Comparison of ENCODE assay signal across 8 cellular contexts in genomic region chr10:92241158-92241500, GRCh38. TPM values are rescaled to one million over a fixed set of nuclear protein-coding genes. Genes with fewer than 3 reads are reported as not detected.
DNase-seq lines count a peak whose midpoint lies in the region; ATAC-seq lines count a peak whose summit lies in the region.

No MANE protein-coding gene starts in this region.

- 7% methylated on average over 9 of the region's 9 CpGs for WGBS in right cardiac atrium

- H3K27me3 ChIP-seq in right cardiac atrium (ENCODE audit: control insufficient read depth, insufficient read depth), result no peaks in the 10 kb centered on the region

- peak overlapping the region; percentile 78 for H3K4me3 Mint-ChIP-seq in activated T-helper 2 cell treated with anti-CD3 and anti-CD28 coated beads, Interferon-gamma antibody, Interleukin-2, Interleukin-4, amounts not matched to agents 10 μg/mL and 5 μg/mL and 100 μg/mL, durations not matched to agents 14 hours and 24 hours and 36 hours (ENCODE audit: low read depth)

- H3K36me3 Mint-ChIP-seq in activated T-helper 2 cell treated with anti-CD3 and anti-CD28 coated beads, Interferon-gamma antibody, Interleukin-2, Interleukin-4, amounts not matched to agents 10 μg/mL and 5 μg/mL and 100 μg/mL, durations not matched to agents 14 hours and 24 hours and 36 hours (ENCODE audit: low read depth), result peaks cover 18% of the 10 kb centered on the region

- peaks cover 43% of the 10 kb centered on the region for H3K27me3 Mint-ChIP-seq in activated T-helper 2 cell treated with anti-CD3 and anti-CD28 coated beads, Interferon-gamma antibody, Interleukin-2, Interleukin-4, amounts not matched to agents 10 μg/mL and 5 μg/mL and 100 μg/mL, durations not matched to agents 14 hours and 24 hours and 36 hours (ENCODE audit: low read depth)

- H3K9me3 Mint-ChIP-seq in activated T-helper 2 cell treated with anti-CD3 and anti-CD28 coated beads, Interferon-gamma antibody, Interleukin-2, Interleukin-4, amounts not matched to agents 10 μg/mL and 5 μg/mL and 100 μg/mL, durations not matched to agents 14 hours and 24 hours and 36 hours, result no peaks in the 10 kb centered on the region

- no peak for DNase-seq in Right ventricle myocardium inferior (ENCODE audit: missing footprints)
- no peak for DNase-seq in cardiac septum (ENCODE audit: low spot score)
- no peak for DNase-seq in activated T-helper 2 cell treated with anti-CD3 and anti-CD28 coated beads, Interferon-gamma antibody, Interleukin-2, Interleukin-4, amounts not matched to agents 10 μg/mL and 5 μg/mL and 100 μg/mL, durations not matched to agents 14 hours and 24 hours and 36 hours (ENCODE audit: low spot score)
- DNase-seq in right cardiac atrium, result peak; percentile 19 to 70 (median 55)
- DNase-seq in retina, result peak; percentile 83
- no peak for DNase-seq in activated CD4-positive, alpha-beta T cell treated with anti-CD3 and anti-CD28 coated beads for 1 hour
- no peak for DNase-seq in UCSD-AML1 (lab: John Stamatoyannopoulos, UW; ENCODE audit: unreplicated experiment)

- peak overlapping the region; percentile 84 for H3K27ac ChIP-seq in right cardiac atrium (ENCODE audit: low read length)

- intact Hi-C loops in Right ventricle myocardium inferior (cut with DNase I) (loop anchor here (2.0 to 5.0 kb wide), 2 partner anchors 154 to 191 kb away; no protein-coding TSS in a partner anchor), cardiac septum (cut with DNase I) (no loop called here), right cardiac atrium (cut with DNase I) (loop anchor here in 1 of 4 donors (5.0 kb wide), 1 partner anchor 51 kb away; the partner anchor contains the start of genes CPEB3 and MARCHF5)
- intact Hi-C loops in activated T-helper 2 cell treated with anti-CD3 and anti-CD28 coated beads, Interferon-gamma antibody, Interleukin-2, Interleukin-4, amounts not matched to agents 10 μg/mL and 5 μg/mL and 100 μg/mL, durations not matched to agents 14 hours and 24 hours and 36 hours (cut with micrococcal nuclease), result loop anchor here (5.0 kb wide), 1 partner anchor 351 kb away; the partner anchor contains the start of gene KIF11

- ATAC-seq in Right ventricle myocardium inferior (peak; percentile 53), right cardiac atrium (peak; percentile 26 to 47), GM18861 (IDR thresholded peaks at IDR 0.05; ENCODE audit: unreplicated experiment) (no peak)

- peaks cover 39% of the 10 kb centered on the region for H3K4me1 Mint-ChIP-seq in activated T-helper 2 cell treated with anti-CD3 and anti-CD28 coated beads, Interferon-gamma antibody, Interleukin-2, Interleukin-4, amounts not matched to agents 10 μg/mL and 5 μg/mL and 100 μg/mL, durations not matched to agents 14 hours and 24 hours and 36 hours (ENCODE audit: low read depth)

- no peaks in the 10 kb centered on the region for H3K9me3 ChIP-seq in right cardiac atrium (ENCODE audit: control insufficient read depth, low read length)

- no peaks in the 10 kb centered on the region for H3K4me1 ChIP-seq in right cardiac atrium (ENCODE audit: control insufficient read depth, insufficient read depth, low read length)

- no peak overlapping the region for H3K27ac Mint-ChIP-seq in activated T-helper 2 cell treated with anti-CD3 and anti-CD28 coated beads, Interferon-gamma antibody, Interleukin-2, Interleukin-4, amounts not matched to agents 10 μg/mL and 5 μg/mL and 100 μg/mL, durations not matched to agents 14 hours and 24 hours and 36 hours

- H3K4me3 ChIP-seq in right cardiac atrium (ENCODE audit: low read length), result peak overlapping the region; percentile 71

RNA-seq across cellular contexts. Expression of gene CPEB3, which starts 49.7 kb away (rescaled TPM):
- 14.1 TPM for total RNA-seq in Right ventricle myocardium inferior
- total RNA-seq in cardiac septum, result 8.3 TPM
- 1.9 TPM in 2 replicates for total RNA-seq in activated T-helper 2 cell treated with anti-CD3 and anti-CD28 coated beads, Interferon-gamma antibody, Interleukin-2, Interleukin-4, amounts not matched to agents 10 μg/mL and 5 μg/mL and 100 μg/mL, durations not matched to agents 14 hours and 24 hours and 36 hours
- total RNA-seq in right cardiac atrium, result 10 to 100 TPM in 3 of 4 donors, 1 to 10 TPM in 1; 7.2 to 14.3 (median 12.4) TPM
- 4.6 TPM for polyA plus RNA-seq in right cardiac atrium

RNA-seq across cellular contexts. Expression of gene MARCHF5, which starts 49.8 kb away (rescaled TPM):
- 36.5 TPM for total RNA-seq in Right ventricle myocardium inferior
- 32.1 TPM for total RNA-seq in cardiac septum
- 19.4 and 20.3 TPM in 2 replicates for total RNA-seq in activated T-helper 2 cell treated with anti-CD3 and anti-CD28 coated beads, Interferon-gamma antibody, Interleukin-2, Interleukin-4, amounts not matched to agents 10 μg/mL and 5 μg/mL and 100 μg/mL, durations not matched to agents 14 hours and 24 hours and 36 hours
- total RNA-seq in right cardiac atrium, result 10 to 100 TPM; 29.4 to 36.7 (median 32.1) TPM
- 15.8 TPM for polyA plus RNA-seq in right cardiac atrium

Comparison
In these comparisons a context has a peak if more than half of its experiments do, and no peak if none do; other contexts are left out.
1. DNase-seq: peak in right cardiac atrium (3 of 3) and retina (single experiment); none in Right ventricle myocardium inferior (single experiment), cardiac septum (single experiment), activated T-helper 2 cell treated with anti-CD3 and anti-CD28 coated beads, Interferon-gamma antibody, Interleukin-2, Interleukin-4, amounts not matched to agents 10 μg/mL and 5 μg/mL and 100 μg/mL, durations not matched to agents 14 hours and 24 hours and 36 hours (single experiment), activated CD4-positive, alpha-beta T cell treated with anti-CD3 and anti-CD28 coated beads for 1 hour (single experiment) and UCSD-AML1 (single experiment).